In the genomic region with DNA sequence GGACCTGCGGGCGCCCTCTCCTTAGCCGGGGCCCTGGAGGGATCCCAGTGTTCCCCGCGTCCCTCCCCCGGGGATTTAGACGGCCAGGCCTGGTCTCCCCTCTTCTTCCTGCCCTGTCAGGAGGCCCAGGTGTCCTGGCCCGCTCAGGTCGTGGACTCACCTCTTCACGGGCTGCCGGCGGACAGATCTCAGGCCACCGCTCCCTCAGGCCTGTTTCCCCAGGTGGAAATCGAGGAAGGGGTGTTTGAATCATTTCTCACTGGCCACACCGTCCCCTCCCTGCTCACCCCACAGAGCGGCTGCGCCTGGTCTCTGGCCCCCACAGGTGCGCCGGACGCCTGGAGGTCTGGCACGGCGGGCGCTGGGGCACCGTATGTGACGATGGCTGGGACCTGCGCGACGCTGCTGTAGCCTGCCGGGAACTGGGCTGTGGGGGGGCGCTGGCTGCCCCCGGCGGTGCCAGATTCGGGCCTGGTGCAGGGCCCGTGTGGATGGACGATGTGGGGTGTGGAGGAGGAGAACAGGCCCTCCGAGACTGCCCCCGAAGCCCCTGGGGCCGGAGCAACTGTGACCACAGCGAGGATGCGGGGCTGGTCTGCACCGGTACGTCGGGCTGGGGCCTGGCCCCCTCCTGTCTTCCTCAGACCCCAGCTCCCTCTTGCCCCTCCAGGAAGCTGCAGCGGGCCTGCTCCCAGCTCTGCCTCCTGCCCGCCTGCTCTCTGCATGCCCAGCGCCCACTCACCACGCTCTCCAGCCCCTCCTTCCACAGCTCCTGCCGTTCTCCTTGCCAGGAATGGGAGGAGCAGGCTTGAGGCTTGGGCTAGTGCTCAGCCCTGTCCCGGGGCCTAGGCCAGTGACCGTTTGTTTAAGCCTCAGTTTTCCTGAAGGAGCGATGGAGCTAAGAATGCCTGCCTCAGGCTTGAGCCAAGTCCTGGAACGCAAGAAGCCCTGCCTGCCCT, we compare ENCODE assay signal across 1 cellular context.
TF ChIP-seq lines count a peak whose summit lies in the region.

No MANE protein-coding gene starts in this region.

TF ChIP-seq in IMR-90, 13 proteins besides CTCF, POLR2A, EP300 and RAD21:
- TF ChIP-seq, protein P1, sequence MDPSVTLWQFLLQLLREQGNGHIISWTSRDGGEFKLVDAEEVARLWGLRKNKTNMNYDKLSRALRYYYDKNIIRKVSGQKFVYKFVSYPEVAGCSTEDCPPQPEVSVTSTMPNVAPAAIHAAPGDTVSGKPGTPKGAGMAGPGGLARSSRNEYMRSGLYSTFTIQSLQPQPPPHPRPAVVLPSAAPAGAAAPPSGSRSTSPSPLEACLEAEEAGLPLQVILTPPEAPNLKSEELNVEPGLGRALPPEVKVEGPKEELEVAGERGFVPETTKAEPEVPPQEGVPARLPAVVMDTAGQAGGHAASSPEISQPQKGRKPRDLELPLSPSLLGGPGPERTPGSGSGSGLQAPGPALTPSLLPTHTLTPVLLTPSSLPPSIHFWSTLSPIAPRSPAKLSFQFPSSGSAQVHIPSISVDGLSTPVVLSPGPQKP (IDR thresholded peaks at IDR 0.05; ENCODE audit: borderline replicate concordance, low read depth, low read length), result no peak
- TF ChIP-seq, protein P2, sequence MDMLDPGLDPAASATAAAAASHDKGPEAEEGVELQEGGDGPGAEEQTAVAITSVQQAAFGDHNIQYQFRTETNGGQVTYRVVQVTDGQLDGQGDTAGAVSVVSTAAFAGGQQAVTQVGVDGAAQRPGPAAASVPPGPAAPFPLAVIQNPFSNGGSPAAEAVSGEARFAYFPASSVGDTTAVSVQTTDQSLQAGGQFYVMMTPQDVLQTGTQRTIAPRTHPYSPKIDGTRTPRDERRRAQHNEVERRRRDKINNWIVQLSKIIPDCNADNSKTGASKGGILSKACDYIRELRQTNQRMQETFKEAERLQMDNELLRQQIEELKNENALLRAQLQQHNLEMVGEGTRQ (IDR thresholded peaks at IDR 0.05; ENCODE audit: low read depth, low read length), result no peak
- TF ChIP-seq SMC3 (IDR thresholded peaks at IDR 0.05; ENCODE audit: low read depth, low read length) (no peak), MXI1 (IDR thresholded peaks at IDR 0.05; ENCODE audit: borderline replicate concordance, low read depth, low read length) (no peak), MAFK (IDR thresholded peaks at IDR 0.05; ENCODE audit: low read depth, low read length) (no peak), FOS (IDR thresholded peaks at IDR 0.05; ENCODE audit: low read depth, low read length) (no peak), NFE2L2 (IDR thresholded peaks at IDR 0.05; ENCODE audit: low read depth, low read length) (no peak)
